9 cellular contexts compared by ENCODE assay signal in genomic region chr10:54800677-54801480, GRCh38. TPM values are rescaled to one million over a fixed set of nuclear protein-coding genes. Genes with fewer than 3 reads are reported as not detected.
DNase-seq lines count a peak whose midpoint lies in the region; ATAC-seq, FAIRE-seq and TF ChIP-seq lines count a peak whose summit lies in the region.
"Had no signal": no experiment of that assay in that cellular context is flagged by ENCODE, and none has a peak within 500 bp of the region (broad histone marks: within the 10 kb centered on the region; RNA-seq: fewer than 3 reads in every experiment).

Gene PCDH15 (minus strand): TSS chr10:54801231. CDS start chr10:54664262, 136,969 bp downstream.

- H3K79me2 ChIP-seq in OCI-LY7 (ENCODE audit: insufficient read depth, low read depth, low read length) (no peaks in the 10 kb centered on the region), osteoblast (ENCODE audit: insufficient read depth, low read length) (no peaks in the 10 kb centered on the region)

- no peaks in the 10 kb centered on the region for H3K27me3 Mint-ChIP-seq in glutamatergic neuron (ENCODE audit: unreplicated experiment)
- H3K27me3 Mint-ChIP-seq: activated naive CD8-positive, alpha-beta T cell treated with anti-CD3 and anti-CD28 coated beads, Interleukin-2, amount 10 ng/mL, durations not matched to agents 7 days and 5 days had no signal

- H3K4me3 Mint-ChIP-seq in glutamatergic neuron (ENCODE audit: unreplicated experiment): no peak within 1 kb of the TSS
- H3K4me3 Mint-ChIP-seq: activated naive CD8-positive, alpha-beta T cell treated with anti-CD3 and anti-CD28 coated beads, Interleukin-2, amount 10 ng/mL, durations not matched to agents 7 days and 5 days had no signal

- no peak for FAIRE-seq in GM19239 (lab: Jason Lieb, UNC)

- TF ChIP-seq CTCF in OCI-LY7 (conservative IDR thresholded peaks at IDR 0.05; ENCODE audit: low read length): 0 out of 2 replicates have a peak, but pooled peaks have one; percentile 17
- TF ChIP-seq CTCF in glutamatergic neuron (IDR thresholded peaks at IDR 0.05; ENCODE audit: partially characterized antibody, unreplicated experiment): no peak
- TF ChIP-seq CTCF in osteoblast (IDR thresholded peaks at IDR 0.05; ENCODE audit: extremely low read depth, low read depth, low read length): no peak

- H3K4me2 ChIP-seq in OCI-LY7 (ENCODE audit: low read length) (no peak within 1 kb of the TSS), osteoblast (ENCODE audit: insufficient read depth, low read length) (no peak within 1 kb of the TSS)

- H3K9me3 Mint-ChIP-seq in glutamatergic neuron (ENCODE audit: unreplicated experiment): no peaks in the 10 kb centered on the region

- no peaks in the 10 kb centered on the region for H3K27me3 ChIP-seq in osteoblast (ENCODE audit: insufficient read depth, low read length)

- BruUV-seq in OCI-LY7 (replicated peaks; lab: Mats Ljungman, UMichigan): no TSS peak

- no peak within 1 kb of the TSS for H2AFZ ChIP-seq in OCI-LY7 (ENCODE audit: low read length)
- H2AFZ ChIP-seq in osteoblast (ENCODE audit: low read length): no peak within 1 kb of the TSS

- H3K27ac Mint-ChIP-seq in glutamatergic neuron (ENCODE audit: unreplicated experiment): no peak within 1 kb of the TSS
- H3K27ac Mint-ChIP-seq: activated naive CD8-positive, alpha-beta T cell treated with anti-CD3 and anti-CD28 coated beads, Interleukin-2, amount 10 ng/mL, durations not matched to agents 7 days and 5 days had no signal

- H3K4me3 ChIP-seq in OCI-LY7 (ENCODE audit: low read depth, low read length, poor library complexity, severe bottlenecking) (no peak within 1 kb of the TSS), osteoblast (ENCODE audit: insufficient read depth, low read length) (no peak within 1 kb of the TSS)

- H3K27ac ChIP-seq in OCI-LY7 (ENCODE audit: low read depth, low read length, poor library complexity, severe bottlenecking) (no peak within 1 kb of the TSS), osteoblast (ENCODE audit: low read depth, low read length) (no peak within 1 kb of the TSS)

- POLR2A ChIA-PET in OCI-LY7 (lab: Charles Lee): no interaction called here

- H3K36me3 Mint-ChIP-seq in glutamatergic neuron (ENCODE audit: unreplicated experiment): no peaks in the 10 kb centered on the region
- H3K36me3 Mint-ChIP-seq: activated naive CD8-positive, alpha-beta T cell treated with anti-CD3 and anti-CD28 coated beads, Interleukin-2, amount 10 ng/mL, durations not matched to agents 7 days and 5 days had no signal

- H3K9me2 ChIP-seq in OCI-LY7 (ENCODE audit: insufficient read depth, low read length): no peaks in the 10 kb centered on the region

- H3K4me1 ChIP-seq in OCI-LY7 (ENCODE audit: insufficient read depth, low read length, poor library complexity, severe bottlenecking) (no peaks in the 10 kb centered on the region), osteoblast (ENCODE audit: insufficient read depth, low read length) (no peaks in the 10 kb centered on the region)

- H3K36me3 ChIP-seq in OCI-LY7 (ENCODE audit: insufficient read depth, low read length) (no peaks in the 10 kb centered on the region), osteoblast (ENCODE audit: insufficient read depth, low read length) (no peaks in the 10 kb centered on the region)

- peak; percentile 53 for ATAC-seq in HG02885 (IDR thresholded peaks at IDR 0.05; ENCODE audit: poor library complexity, unreplicated experiment)

- H4K20me1 ChIP-seq in OCI-LY7 (ENCODE audit: insufficient read depth, low read length) (no peaks in the 10 kb centered on the region), osteoblast (ENCODE audit: insufficient read depth, low read length) (no peaks in the 10 kb centered on the region)

- intact Hi-C loops in OCI-LY7 (cut with micrococcal nuclease; ENCODE audit: unreplicated experiment): no loop called here

- peaks cover 11% of the 10 kb centered on the region for H3K4me1 Mint-ChIP-seq in glutamatergic neuron (ENCODE audit: low read depth, unreplicated experiment)
- H3K4me1 Mint-ChIP-seq: activated naive CD8-positive, alpha-beta T cell treated with anti-CD3 and anti-CD28 coated beads, Interleukin-2, amount 10 ng/mL, durations not matched to agents 7 days and 5 days had no signal

- CTCF ChIA-PET in OCI-LY7 (lab: Charles Lee; ENCODE audit: unreplicated experiment): no interaction called here

- no peaks in the 10 kb centered on the region for H3K9me3 ChIP-seq in OCI-LY7 (ENCODE audit: low read length)
- H3K9me3 ChIP-seq in osteoblast (ENCODE audit: low read depth, low read length): peaks cover 2% of the 10 kb centered on the region

- DNase-seq in OCI-LY7 (ENCODE audit: low spot score) (peak; percentile 3), glutamatergic neuron (peak; percentile 57), retina (peak; percentile 79), GM19239 (ENCODE audit: insufficient read length, low spot score) (no peak), osteoblast (ENCODE audit: insufficient read length, low spot score, missing footprints) (no peak), mucosa of gallbladder (ENCODE audit: low spot score) (no peak), GF-D8 (lab: John Stamatoyannopoulos, UW) (no peak)
- DNase-seq: activated naive CD8-positive, alpha-beta T cell treated with anti-CD3 and anti-CD28 coated beads, Interleukin-2, amount 10 ng/mL, durations not matched to agents 7 days and 5 days had no signal

RNA-seq across cellular contexts. Expression of gene PCDH15, which starts in this region (rescaled TPM):
- not detected in 2 replicates for total RNA-seq in OCI-LY7 (2014; rRNA removed; shearing (Covaris generic))
- total RNA-seq in OCI-LY7 (2022): not detected in 2 replicates
- 0.64 TPM for total RNA-seq in glutamatergic neuron (ENCODE audit: unreplicated experiment)
- total RNA-seq in osteoblast: not detected in 2 replicates
- not detected for total RNA-seq in mucosa of gallbladder
- total RNA-seq: activated naive CD8-positive, alpha-beta T cell treated with anti-CD3 and anti-CD28 coated beads, Interleukin-2, amount 10 ng/mL, durations not matched to agents 7 days and 5 days had no signal

Comparison
In these comparisons a context has a peak if more than half of its experiments do, and no peak if none do; other contexts are left out.
1. Peak in DNase-seq in OCI-LY7; RNA of the gene not detected or under 1 TPM.
2. Peak in DNase-seq in glutamatergic neuron; RNA of the gene not detected or under 1 TPM.